1 cellular context compared by ENCODE assay signal in the genomic region with DNA sequence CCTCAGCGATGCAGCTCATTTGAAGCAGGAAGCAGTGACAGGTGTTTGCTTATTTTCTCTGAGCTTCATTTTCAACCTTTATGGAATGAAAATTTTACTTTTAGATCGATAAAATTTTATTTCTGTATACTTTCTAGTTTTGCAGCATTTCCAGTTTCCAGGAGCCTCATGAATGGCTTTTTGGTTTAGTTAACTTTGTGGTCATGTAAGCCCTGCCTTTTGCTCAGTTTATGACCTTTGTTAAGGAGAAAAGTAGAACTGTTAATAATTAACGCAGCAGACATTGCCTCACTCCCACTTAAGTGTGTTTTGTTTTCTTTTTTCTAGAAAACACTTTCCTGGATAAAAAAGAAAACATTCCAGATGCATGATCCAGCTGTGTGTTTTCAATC.
A peak's percentile ranks its signal among the peaks of the same experiment; 100 is the strongest.
TF ChIP-seq lines count a peak whose summit lies in the region.

No MANE protein-coding gene starts in this region.

TF ChIP-seq in liver, 16 proteins besides CTCF, POLR2A, EP300 and RAD21:
- TF ChIP-seq HNF4G (IDR thresholded peaks at IDR 0.05) (no peak), SP1 (IDR thresholded peaks at IDR 0.05) (peak; percentile 50), JUND (IDR thresholded peaks at IDR 0.05) (peak in 1 of 2 donors; percentile 32), RXRA (IDR thresholded peaks at IDR 0.05) (peak; percentile 54 to 60), GABPA (IDR thresholded peaks at IDR 0.05 in 1 of 2, conservative IDR thresholded peaks at IDR 0.05 in 1 of 2) (no peak), MAX (IDR thresholded peaks at IDR 0.05) (peak; percentile 22), HNF4A (conservative IDR thresholded peaks at IDR 0.05) (peak; percentile 53 to 63)
TF ChIP-seq in liver: peak in this region for 5.
